In genomic region chr6:163394659-163395058, GRCh38 we compare ENCODE assay signal across 15 cellular contexts. TPM values are rescaled to one million over a fixed set of nuclear protein-coding genes. Genes with fewer than 3 reads are reported as not detected.
A peak's percentile ranks its signal among the peaks of the same experiment; 100 is the strongest.
DNase-seq lines count a peak whose midpoint lies in the region; ATAC-seq and TF ChIP-seq lines count a peak whose summit lies in the region.
"Had no signal": no experiment of that assay in that cellular context is flagged by ENCODE, and none has a peak within 500 bp of the region (broad histone marks: within the 10 kb centered on the region; RNA-seq: fewer than 3 reads in every experiment).

No MANE protein-coding gene starts in this region.

- intact Hi-C loops in Panc1 (cut with micrococcal nuclease; ENCODE audit: unreplicated experiment), result no loop called here

- H3K36me3 Mint-ChIP-seq in brain, result no peaks in the 10 kb centered on the region
- H3K36me3 Mint-ChIP-seq in endodermal cell (ENCODE audit: low read depth), result no peaks in the 10 kb centered on the region
- H3K36me3 Mint-ChIP-seq: CD8-positive, alpha-beta T cell had no signal

- no peak overlapping the region for H3K23ac ChIP-seq in trophoblast cell (ENCODE audit: low read length)

- 85% methylated on average over 4 of the region's 4 CpGs; no CpG with 5 or more reads in 1 of the 2 experiments for WGBS in endodermal cell (ENCODE audit: insufficient coverage in 1 of 2, insufficient read length in 1 of 2), 2 experiments
- no CpG with 5 or more reads among the region's 4 CpGs for WGBS in trophoblast cell (ENCODE audit: extremely low coverage, insufficient coverage, insufficient read length)

- H3K4ac ChIP-seq in trophoblast cell (ENCODE audit: low read depth, low read length), result no peak overlapping the region

- no peak overlapping the region for H3K4me2 ChIP-seq in trophoblast cell (ENCODE audit: low read length)

- H2AFZ ChIP-seq in trophoblast cell (ENCODE audit: insufficient read depth, low read length, poor library complexity), result no peak overlapping the region

- CTCF ChIA-PET in Panc1 (lab: Charles Lee), result no interaction called here

- H4K91ac ChIP-seq in trophoblast cell (ENCODE audit: low read depth, low read length), result peak overlapping the region; percentile 60

- H3K27ac Mint-ChIP-seq in brain, result peak overlapping the region; percentile 92 to 94 (median 93)
- no peak overlapping the region for H3K27ac Mint-ChIP-seq in endodermal cell
- H3K27ac Mint-ChIP-seq: B cell; CD8-positive, alpha-beta T cell had no signal

- peak overlapping the region; percentile 89 for H2BK12ac ChIP-seq in trophoblast cell (ENCODE audit: low read length)

- H3K36me3 ChIP-seq in Panc1 (ENCODE audit: control insufficient read depth, insufficient read depth, low read length), result no peaks in the 10 kb centered on the region
- H3K36me3 ChIP-seq in endodermal cell (ENCODE audit: control insufficient read depth, insufficient read depth, low read length), result no peaks in the 10 kb centered on the region
- no peaks in the 10 kb centered on the region for H3K36me3 ChIP-seq in trophoblast cell (ENCODE audit: control insufficient read depth in 1 of 2, insufficient read depth in 2 of 2, low read length in 2 of 2)
- H3K36me3 ChIP-seq: BLaER1 treated with 17β-estradiol and CSF1 and Interleukin-3, amounts not matched to agents 10 nM and 100 nM had no signal

- peaks cover 24% of the 10 kb centered on the region for H3K4me1 ChIP-seq in Panc1 (ENCODE audit: control insufficient read depth, insufficient read depth, low read length)
- no peaks in the 10 kb centered on the region for H3K4me1 ChIP-seq in endodermal cell (ENCODE audit: control insufficient read depth, insufficient read depth, low read length)
- peaks cover 2 to 8% of the 10 kb centered on the region in 2 experiments for H3K4me1 ChIP-seq in trophoblast cell (ENCODE audit: control insufficient read depth in 1 of 2, insufficient read depth in 2 of 2, low read length in 2 of 2)

- H3K9ac ChIP-seq in endodermal cell (ENCODE audit: extremely low read depth, low read length, poor library complexity, severe bottlenecking) (no peak overlapping the region), trophoblast cell (ENCODE audit: low read length) (no peak overlapping the region)
- H3K9ac ChIP-seq: BLaER1 treated with 17β-estradiol and CSF1 and Interleukin-3, amounts not matched to agents 10 nM and 100 nM had no signal

- peaks cover 0 to 4% (median 0%) of the 10 kb centered on the region in 5 experiments for H3K9me3 Mint-ChIP-seq in brain
- H3K9me3 Mint-ChIP-seq in endodermal cell, result no peaks in the 10 kb centered on the region
- H3K9me3 Mint-ChIP-seq: CD8-positive, alpha-beta T cell had no signal

- TF ChIP-seq CTCF in Panc1 (IDR thresholded peaks at IDR 0.05) (no peak), brain (conservative IDR thresholded peaks at IDR 0.05) (no peak), endodermal cell (conservative IDR thresholded peaks at IDR 0.05) (no peak)

- no peak overlapping the region for H4K12ac ChIP-seq in trophoblast cell (ENCODE audit: low read depth, low read length)

- DNase-seq in Panc1 (ENCODE audit: low read depth, low spot score), result no peak
- no peak for DNase-seq in endodermal cell
- no peak for DNase-seq in trophoblast cell
- DNase-seq: Calu3; CD8-positive, alpha-beta T cell; DMS79 treated with DMSO at 0.1 percent for 48 hours; HCEC 1CT had no signal

- BruUV-seq in Panc1 (replicated peaks; lab: Mats Ljungman, UMichigan), result no TSS peak

- peaks cover 3% of the 10 kb centered on the region for H3K79me1 ChIP-seq in trophoblast cell (ENCODE audit: low read length)

- POLR2A ChIA-PET in Panc1 (lab: Charles Lee), result no interaction called here

- no peak overlapping the region for H3K18ac ChIP-seq in trophoblast cell (ENCODE audit: low read length)

- no peaks in the 10 kb centered on the region for H3K79me2 ChIP-seq in trophoblast cell (ENCODE audit: control insufficient read depth, insufficient read depth, low read length, poor library complexity)

- H3K4me1 Mint-ChIP-seq in brain (peaks cover 87% of the 10 kb centered on the region), endodermal cell (peaks cover 10% of the 10 kb centered on the region)

- H3K27me3 Mint-ChIP-seq in brain (peaks cover 5% of the 10 kb centered on the region), endodermal cell (ENCODE audit: insufficient read depth) (peaks cover 4% of the 10 kb centered on the region)

- no peak overlapping the region for H2BK120ac ChIP-seq in trophoblast cell (ENCODE audit: insufficient read depth, low read length, poor library complexity)

- H3K9me3 ChIP-seq in Panc1 (ENCODE audit: control insufficient read depth, insufficient read depth, low read depth, low read length), result no peaks in the 10 kb centered on the region
- no peaks in the 10 kb centered on the region for H3K9me3 ChIP-seq in endodermal cell (ENCODE audit: control insufficient read depth, low read length)
- H3K9me3 ChIP-seq in trophoblast cell (ENCODE audit: insufficient read depth, low read depth, low read length), result no peaks in the 10 kb centered on the region

- H3K27me3 ChIP-seq in Panc1 (ENCODE audit: control insufficient read depth, insufficient read depth, low read length) (no peaks in the 10 kb centered on the region), endodermal cell (ENCODE audit: control insufficient read depth, insufficient read depth, low read length, poor library complexity, severe bottlenecking) (no peaks in the 10 kb centered on the region), trophoblast cell (ENCODE audit: insufficient read depth, low read length) (no peaks in the 10 kb centered on the region)
- H3K27me3 ChIP-seq: BLaER1 treated with 17β-estradiol and CSF1 and Interleukin-3, amounts not matched to agents 10 nM and 100 nM had no signal

- peak overlapping the region in 1 of 5 experiments; percentile 12 for H3K4me3 Mint-ChIP-seq in brain
- no peak overlapping the region for H3K4me3 Mint-ChIP-seq in endodermal cell
- H3K4me3 Mint-ChIP-seq: B cell; CD8-positive, alpha-beta T cell had no signal

- in situ Hi-C loops in Panc1 (cut with HindIII; ENCODE audit: low pct_unique_long_range_greater_than_20kb, low sequenced_read_pairs), result no loop called here

- H3K4me3 ChIP-seq in Panc1 (ENCODE audit: low read depth in 2 of 2, low read length in 2 of 2) (no peak overlapping the region), endodermal cell (ENCODE audit: low read length) (no peak overlapping the region), trophoblast cell (ENCODE audit: low read depth, low read length) (no peak overlapping the region)
- H3K4me3 ChIP-seq: BLaER1 treated with 17β-estradiol and CSF1 and Interleukin-3, amounts not matched to agents 10 nM and 100 nM; GM12878 had no signal

- H3K27ac ChIP-seq in Panc1 (ENCODE audit: low read length) (0 out of 2 replicates have a peak overlapping the region, but pooled peaks have one; percentile 31), endodermal cell (ENCODE audit: low read depth, low read length) (peak overlapping the region; percentile 17), trophoblast cell (ENCODE audit: low read depth, low read length) (no peak overlapping the region)
- H3K27ac ChIP-seq: BLaER1 treated with 17β-estradiol and CSF1 and Interleukin-3, amounts not matched to agents 10 nM and 100 nM had no signal

- no peak overlapping the region for H4K8ac ChIP-seq in trophoblast cell (ENCODE audit: low read depth, low read length)

- no peak overlapping the region for H3K14ac ChIP-seq in trophoblast cell (ENCODE audit: low read length)

- ATAC-seq in Panc1 (no peak), HG02610 (IDR thresholded peaks at IDR 0.05; ENCODE audit: unreplicated experiment) (no peak), HG02852 (IDR thresholded peaks at IDR 0.05; ENCODE audit: unreplicated experiment) (no peak), GM19452 (IDR thresholded peaks at IDR 0.05; ENCODE audit: unreplicated experiment) (no peak)
- ATAC-seq: CD8-positive, alpha-beta T cell; GM12878 had no signal

- H2BK5ac ChIP-seq in trophoblast cell (ENCODE audit: low read depth, low read length, poor library complexity), result no peak overlapping the region

- H2AK5ac ChIP-seq in trophoblast cell (ENCODE audit: low read length), result no peak overlapping the region

RNA-seq across cellular contexts. Expression of gene QKI, which starts 19.9 kb away (rescaled TPM):
- total RNA-seq in Panc1 (2021; ENCODE audit: unreplicated experiment) (176 TPM), endodermal cell (100 to 1,000 TPM in 1 of 2 donors, 10 to 100 TPM in 1; 93.3 to 107 TPM)
- polyA plus RNA-seq in Panc1 (2012; ENCODE audit: insufficient read length), result 81.4 TPM
- 70.0 TPM for polyA plus RNA-seq in brain (ENCODE audit: insufficient read depth, low read depth, low replicate concordance)
- polyA plus RNA-seq in endodermal cell (2013, experiment 1 of 2), result 258 TPM
- 233 TPM for polyA plus RNA-seq in endodermal cell (2013, experiment 2 of 2)
- 142 TPM in 2 replicates for polyA plus RNA-seq in trophoblast cell (2013)
- total RNA-seq: HT-29 had no signal
